In the genomic region with DNA sequence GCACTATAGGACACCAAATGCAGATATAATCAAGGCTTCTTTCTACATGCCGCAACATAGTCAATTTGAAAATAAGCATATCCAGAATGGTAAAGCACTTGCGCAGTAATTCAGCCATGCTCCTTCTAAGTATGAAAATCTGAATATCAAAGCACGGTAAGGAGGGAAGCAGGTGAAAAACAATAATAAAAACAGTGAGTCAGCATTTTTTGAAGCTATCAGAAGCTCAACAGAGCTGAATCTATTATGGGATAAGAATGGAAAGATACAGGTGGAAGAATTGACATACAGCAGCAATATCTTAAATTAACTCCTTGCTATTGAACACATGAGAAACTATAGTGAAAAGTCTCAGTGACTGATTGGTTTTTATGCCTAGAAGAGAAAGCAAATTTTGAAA, we compare ENCODE assay signal across 23 cellular contexts.
DNase-seq lines count a peak whose midpoint lies in the region; ATAC-seq, FAIRE-seq and TF ChIP-seq lines count a peak whose summit lies in the region.
"Had no signal": no experiment of that assay in that cellular context is flagged by ENCODE, and none has a peak within 500 bp of the region (broad histone marks: within the 10 kb centered on the region; RNA-seq: fewer than 3 reads in every experiment).

No MANE protein-coding gene starts in this region.

- no peak overlapping the region for H2AFZ ChIP-seq in K562 (ENCODE audit: low read depth, low read length)

- POLR2A ChIA-PET in K562 (lab: Yijun Ruan, JAX): no interaction called here

- intact Hi-C loops in K562 (cut with micrococcal nuclease): no loop called here

- H3K4me1 ChIP-seq in K562 (replicated peaks in 1 of 2; ENCODE audit: control insufficient read depth in 2 of 2, insufficient read depth in 2 of 2, low read length in 2 of 2): no peaks in the 10 kb centered on the region
- H3K4me1 ChIP-seq: A549; BE2C; BLaER1 treated with 17β-estradiol and CSF1 and Interleukin-3, amounts not matched to agents 10 nM and 100 nM had no signal

- H3K9ac ChIP-seq in K562 (ENCODE audit: insufficient read depth in 1 of 2, low read depth in 2 of 2, low read length in 2 of 2): no peak overlapping the region
- H3K9ac ChIP-seq: BLaER1 treated with 17β-estradiol and CSF1 and Interleukin-3, amounts not matched to agents 10 nM and 100 nM had no signal

- H3K9me3 ChIP-seq in K562 (replicated peaks; ENCODE audit: control insufficient read depth, insufficient read depth, low read depth, low read length): no peaks in the 10 kb centered on the region
- H3K9me3 ChIP-seq: A549; BE2C; BLaER1 treated with 17β-estradiol and CSF1 and Interleukin-3, amounts not matched to agents 10 nM and 100 nM had no signal

- CTCF ChIA-PET in K562 (lab: Yijun Ruan, JAX; ENCODE audit: low intra/inter-chr PET ratio): no interaction called here

- BruUV-seq in K562 (replicated peaks; lab: Mats Ljungman, UMichigan): no TSS peak

- peaks cover 3% of the 10 kb centered on the region for H3K27me3 Mint-ChIP-seq in nephron (ENCODE audit: low read depth)
- H3K27me3 Mint-ChIP-seq: CD4-positive, alpha-beta T cell; CD8-positive, alpha-beta memory T cell had no signal

- H3K36me3 ChIP-seq in K562 (ENCODE audit: control insufficient read depth, insufficient read depth, low read length): no peaks in the 10 kb centered on the region
- H3K36me3 ChIP-seq: BE2C; BLaER1 treated with 17β-estradiol and CSF1 and Interleukin-3, amounts not matched to agents 10 nM and 100 nM had no signal

- DNase-seq in DMS79 treated with DMSO at 0.1 percent for 48 hours (lab: John Stamatoyannopoulos, UW) (peak; percentile 29), K562 (ENCODE audit: extremely low read depth in 1 of 4, low spot score in 3 of 4) (no peak), RCC 7860 (ENCODE audit: low spot score) (no peak), middle frontal gyrus (ENCODE audit: extremely low spot score, low spot score) (no peak), frontal cortex (ENCODE audit: low spot score in 2 of 2) (no peak)
- no peak for DNase-seq in stimulated activated CD4-positive, alpha-beta T cell treated with anti-CD3 and anti-CD28 coated beads, Interleukin-2, amount 100 ng/mL, for 24 hours
- DNase-seq: 8988T; ACHN; AML-193; BE2C; CD4-positive, alpha-beta T cell; CD8-positive, alpha-beta memory T cell; DMS 273 treated with DMSO at 0.1 percent for 48 hours; DND-41; H7; HCEC 1CT had no signal

- TF ChIP-seq EP300 in K562 (IDR thresholded peaks at IDR 0.05; ENCODE audit: low read length): no peak

- H3K9me3 Mint-ChIP-seq in nephron: peaks cover 2% of the 10 kb centered on the region

- H3K27me3 ChIP-seq in K562 (ENCODE audit: control insufficient read depth in 2 of 2, insufficient read depth in 2 of 2, low read length in 2 of 2): no peaks in the 10 kb centered on the region
- H3K27me3 ChIP-seq: BE2C; BLaER1 treated with 17β-estradiol and CSF1 and Interleukin-3, amounts not matched to agents 10 nM and 100 nM had no signal

- TF ChIP-seq POLR2A in K562 (conservative IDR thresholded peaks at IDR 0.05): no peak

- no peaks in the 10 kb centered on the region for H3K36me3 Mint-ChIP-seq in nephron (ENCODE audit: low read depth)
- H3K36me3 Mint-ChIP-seq: CD14-positive monocyte; CD8-positive, alpha-beta memory T cell had no signal

- no peak overlapping the region for H3K4me3 Mint-ChIP-seq in nephron
- H3K4me3 Mint-ChIP-seq: CD14-positive monocyte; CD4-positive, alpha-beta T cell; CD8-positive, alpha-beta memory T cell had no signal

- H3K4me3 ChIP-seq in K562: no peak overlapping the region
- H3K4me3 ChIP-seq: A549; BLaER1 treated with 17β-estradiol and CSF1 and Interleukin-3, amounts not matched to agents 10 nM and 100 nM had no signal

- no peaks in the 10 kb centered on the region for H3K9me1 ChIP-seq in K562 (ENCODE audit: control insufficient read depth, insufficient read depth, low read length)

- in situ Hi-C loops in K562 (cut with MboI): no loop called here

- peaks cover 17% of the 10 kb centered on the region for H3K4me1 Mint-ChIP-seq in nephron
- H3K4me1 Mint-ChIP-seq: CD14-positive monocyte; CD8-positive, alpha-beta memory T cell had no signal

- peak overlapping the region; percentile 60 to 92 (median 85) for H3K27ac Mint-ChIP-seq in nephron
- H3K27ac Mint-ChIP-seq: CD14-positive monocyte; CD4-positive, alpha-beta T cell; CD8-positive, alpha-beta memory T cell had no signal

- no peak for TF ChIP-seq CTCF in K562 (IDR thresholded peaks at IDR 0.05 in 2 of 3, conservative IDR thresholded peaks at IDR 0.05 in 1 of 3; ENCODE audit: insufficient read depth in 2 of 3, low read depth in 1 of 3, low read length in 3 of 3)
- TF ChIP-seq CTCF in nephron (IDR thresholded peaks at IDR 0.05; ENCODE audit: unreplicated experiment in 3 of 3): no peak

- FAIRE-seq in K562 (lab: Jason Lieb, UNC): no peak
- FAIRE-seq in RCC 7860 (lab: Jason Lieb, UNC): no peak
- FAIRE-seq in frontal cortex (lab: Jason Lieb, UNC): no peak
- FAIRE-seq: A549, D721Med, G401.6, GM12892 had no signal

- ATAC-seq in K562: no peak
- ATAC-seq: A549 had no signal

- 4% methylated on average over 3 of the region's 3 CpGs for WGBS in K562 (ENCODE audit: insufficient coverage, low coverage, missing lambda C conversion rate)

- no peaks in the 10 kb centered on the region for H3K79me2 ChIP-seq in K562 (ENCODE audit: control insufficient read depth, insufficient read depth, low read length)

- H3K27ac ChIP-seq in K562 (ENCODE audit: extremely low read depth, low read depth, low read length): no peak overlapping the region
- H3K27ac ChIP-seq: A549; BLaER1 treated with 17β-estradiol and CSF1 and Interleukin-3, amounts not matched to agents 10 nM and 100 nM had no signal

- no peak overlapping the region for H3K4me2 ChIP-seq in K562 (ENCODE audit: insufficient read depth, low read length)
- H3K4me2 ChIP-seq: A549; BLaER1 treated with 17β-estradiol and CSF1 and Interleukin-3, amounts not matched to agents 10 nM and 100 nM had no signal

- no peaks in the 10 kb centered on the region for H4K20me1 ChIP-seq in K562 (replicated peaks; ENCODE audit: control insufficient read depth, insufficient read depth, low read length)
- H4K20me1 ChIP-seq: BLaER1 treated with 17β-estradiol and CSF1 and Interleukin-3, amounts not matched to agents 10 nM and 100 nM had no signal

- no peak for TF ChIP-seq RAD21 in K562 (CRISPR knock-in tag; conservative IDR thresholded peaks at IDR 0.05 in 1 of 2, IDR thresholded peaks at IDR 0.05 in 1 of 2)

TF ChIP-seq in K562, 482 proteins besides CTCF, POLR2A, EP300 and RAD21 (continues in another document):
- TF ChIP-seq C11orf30 (IDR thresholded peaks at IDR 0.05; ENCODE audit: low read depth): 0 out of 2 replicates have a peak, but pooled peaks have one; percentile 49
- no peak for TF ChIP-seq SREBF1 (IDR thresholded peaks at IDR 0.05; ENCODE audit: borderline replicate concordance, low read depth, low read length)
- TF ChIP-seq RBM34 (IDR thresholded peaks at IDR 0.05; ENCODE audit: borderline replicate concordance, insufficient read depth, low read length): no peak
- peak; percentile 56; the same call in 1 of the 2 replicates for TF ChIP-seq MAFG (tag; conservative IDR thresholded peaks at IDR 0.05)
- no peak for TF ChIP-seq RB1 (IDR thresholded peaks at IDR 0.05; ENCODE audit: low read depth)
- no peak for TF ChIP-seq NFE2L1 (tag; IDR thresholded peaks at IDR 0.05; ENCODE audit: borderline replicate concordance, low read depth)
- TF ChIP-seq PTTG1 (tag; IDR thresholded peaks at IDR 0.05; ENCODE audit: low read depth): no peak
- TF ChIP-seq ZC3H8 (IDR thresholded peaks at IDR 0.05): no peak
- no peak for TF ChIP-seq ZNF507 (tag; conservative IDR thresholded peaks at IDR 0.05)
- TF ChIP-seq ZSCAN29 (IDR thresholded peaks at IDR 0.05): no peak
- no peak for TF ChIP-seq ZNF77 (CRISPR knock-in tag; IDR thresholded peaks at IDR 0.05)
- no peak for TF ChIP-seq ZFPM2 (CRISPR knock-in tag; IDR thresholded peaks at IDR 0.05)
- TF ChIP-seq, protein P1, sequence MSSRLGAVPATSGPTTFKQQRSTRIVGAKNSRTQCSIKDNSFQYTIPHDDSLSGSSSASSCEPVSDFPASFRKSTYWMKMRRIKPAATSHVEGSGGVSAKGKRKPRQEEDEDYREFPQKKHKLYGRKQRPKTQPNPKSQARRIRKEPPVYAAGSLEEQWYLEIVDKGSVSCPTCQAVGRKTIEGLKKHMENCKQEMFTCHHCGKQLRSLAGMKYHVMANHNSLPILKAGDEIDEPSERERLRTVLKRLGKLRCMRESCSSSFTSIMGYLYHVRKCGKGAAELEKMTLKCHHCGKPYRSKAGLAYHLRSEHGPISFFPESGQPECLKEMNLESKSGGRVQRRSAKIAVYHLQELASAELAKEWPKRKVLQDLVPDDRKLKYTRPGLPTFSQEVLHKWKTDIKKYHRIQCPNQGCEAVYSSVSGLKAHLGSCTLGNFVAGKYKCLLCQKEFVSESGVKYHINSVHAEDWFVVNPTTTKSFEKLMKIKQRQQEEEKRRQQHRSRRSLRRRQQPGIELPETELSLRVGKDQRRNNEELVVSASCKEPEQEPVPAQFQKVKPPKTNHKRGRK (tag; IDR thresholded peaks at IDR 0.05): no peak
- no peak for TF ChIP-seq FOXA3 (CRISPR knock-in tag; conservative IDR thresholded peaks at IDR 0.05 in 1 of 2, IDR thresholded peaks at IDR 0.05 in 1 of 2)
- TF ChIP-seq, protein P2, sequence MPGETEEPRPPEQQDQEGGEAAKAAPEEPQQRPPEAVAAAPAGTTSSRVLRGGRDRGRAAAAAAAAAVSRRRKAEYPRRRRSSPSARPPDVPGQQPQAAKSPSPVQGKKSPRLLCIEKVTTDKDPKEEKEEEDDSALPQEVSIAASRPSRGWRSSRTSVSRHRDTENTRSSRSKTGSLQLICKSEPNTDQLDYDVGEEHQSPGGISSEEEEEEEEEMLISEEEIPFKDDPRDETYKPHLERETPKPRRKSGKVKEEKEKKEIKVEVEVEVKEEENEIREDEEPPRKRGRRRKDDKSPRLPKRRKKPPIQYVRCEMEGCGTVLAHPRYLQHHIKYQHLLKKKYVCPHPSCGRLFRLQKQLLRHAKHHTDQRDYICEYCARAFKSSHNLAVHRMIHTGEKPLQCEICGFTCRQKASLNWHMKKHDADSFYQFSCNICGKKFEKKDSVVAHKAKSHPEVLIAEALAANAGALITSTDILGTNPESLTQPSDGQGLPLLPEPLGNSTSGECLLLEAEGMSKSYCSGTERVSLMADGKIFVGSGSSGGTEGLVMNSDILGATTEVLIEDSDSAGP (CRISPR knock-in tag; IDR thresholded peaks at IDR 0.05): no peak
